In the genomic region with DNA sequence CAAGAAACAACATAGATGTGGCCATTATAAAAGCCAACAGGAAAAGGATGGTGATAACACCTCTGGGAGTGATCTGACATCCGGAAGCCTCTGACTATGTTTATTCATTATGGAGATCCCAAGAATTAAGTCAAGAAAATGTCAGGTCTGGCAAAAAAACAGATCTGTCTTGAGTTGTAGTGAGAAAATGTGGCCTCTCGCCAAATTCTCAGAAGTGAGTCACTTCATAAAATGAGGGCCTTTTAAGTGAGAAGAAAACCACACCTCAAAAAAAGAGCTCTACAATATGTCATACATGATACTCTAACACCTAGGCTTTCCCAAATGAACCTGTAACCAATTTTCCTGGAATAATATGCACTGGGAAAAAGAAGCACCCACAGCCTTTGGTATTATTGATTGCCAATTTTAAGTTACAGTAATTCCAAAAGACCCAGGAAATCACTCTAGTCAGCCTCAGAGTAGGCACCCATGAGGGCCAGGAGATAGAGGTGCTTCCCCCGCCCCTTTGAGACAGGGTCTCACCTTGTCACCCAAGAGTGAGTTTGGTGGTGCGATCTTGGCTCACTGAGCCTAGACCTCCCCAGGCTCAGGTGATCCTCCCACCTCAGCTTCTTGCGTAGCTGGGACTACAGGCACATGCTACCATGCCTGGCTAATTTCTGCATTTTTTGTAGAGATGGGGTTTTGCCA, we compare ENCODE assay signal across 12 cellular contexts. TPM values are rescaled to one million over a fixed set of nuclear protein-coding genes. Genes with fewer than 3 reads are reported as not detected.
DNase-seq lines count a peak whose midpoint lies in the region; ATAC-seq, FAIRE-seq and TF ChIP-seq lines count a peak whose summit lies in the region.
"Had no signal": no experiment of that assay in that cellular context is flagged by ENCODE, and none has a peak within 500 bp of the region (broad histone marks: within the 10 kb centered on the region; RNA-seq: fewer than 3 reads in every experiment).

No MANE protein-coding gene starts in this region.

- H3K27me3 Mint-ChIP-seq in T-cell: no peaks in the 10 kb centered on the region
- H3K27me3 Mint-ChIP-seq in natural killer cell (ENCODE audit: low read depth in 2 of 2): no peaks in the 10 kb centered on the region

- H3K4me3 Mint-ChIP-seq in T-cell: peak overlapping the region in 1 of 3 donors; percentile 21
- peak overlapping the region; percentile 61 for H3K4me3 Mint-ChIP-seq in natural killer cell

- intact Hi-C loops in natural killer cell (cut with micrococcal nuclease) (loop anchor here (1.0 to 10.0 kb wide), 3 partner anchors 65 to 88 kb away; a partner anchor contains a TSS), Right ventricle myocardium inferior (cut with DNase I) (no loop called here)

- H3K36me3 Mint-ChIP-seq in T-cell (no peaks in the 10 kb centered on the region), natural killer cell (no peaks in the 10 kb centered on the region)

- ATAC-seq in T-cell (replicated peaks in 1 of 4) (peak; percentile 50 to 78 (median 72)), natural killer cell (peak; percentile 62 to 71 (median 67)), GM18870 (IDR thresholded peaks at IDR 0.05; ENCODE audit: unreplicated experiment) (no peak), GM18873 (IDR thresholded peaks at IDR 0.05; ENCODE audit: low FRiP score, unreplicated experiment) (no peak), Right ventricle myocardium inferior (no peak)

- peaks cover 67 to 77% (median 75%) of the 10 kb centered on the region in 3 donors for H3K4me1 Mint-ChIP-seq in T-cell
- H3K4me1 Mint-ChIP-seq in natural killer cell: peaks cover 76 to 79% of the 10 kb centered on the region in 2 donors

- in situ Hi-C loops in astrocyte of the cerebellum (cut with HindIII; ENCODE audit: low sequenced_read_pairs): no loop called here

- POLR2A ChIA-PET in T-cell (lab: Charles Lee): no interaction called here

- CTCF ChIA-PET in T-cell (lab: Charles Lee): interaction anchor here in 1 of 2 donors (1.0 to 3.7 kb wide), 4 partner anchors 83 to 98 kb away, joined by 3 to 26 read pairs (median 5); a partner anchor contains a TSS

- no peak overlapping the region for H3K4me3 ChIP-seq in astrocyte of the cerebellum (ENCODE audit: low read depth, low read length)
- H3K4me3 ChIP-seq: SK-N-MC had no signal

- DNase-seq in GM18507 (ENCODE audit: extremely low spot score, insufficient read length, low read depth) (no peak), T-cell (peak in 27 of 34 experiments; percentile 8 to 60 (median 32)), astrocyte of the cerebellum (ENCODE audit: low read depth) (peak; percentile 2), natural killer cell (no peak), anterior cingulate cortex (lab: John Stamatoyannopoulos, UW) (no peak), Right ventricle myocardium inferior (ENCODE audit: missing footprints) (no peak)

- peak overlapping the region; percentile 45 to 72 for H3K27ac Mint-ChIP-seq in T-cell
- peak overlapping the region; percentile 87 to 90 for H3K27ac Mint-ChIP-seq in natural killer cell

- TF ChIP-seq CTCF in astrocyte of the cerebellum (IDR thresholded peaks at IDR 0.05; ENCODE audit: low read depth, low read length, missing control alignments) (no peak), natural killer cell (IDR thresholded peaks at IDR 0.05) (no peak)

- no peaks in the 10 kb centered on the region for H3K9me3 Mint-ChIP-seq in T-cell
- no peaks in the 10 kb centered on the region for H3K9me3 Mint-ChIP-seq in natural killer cell

- FAIRE-seq in GM18507 (lab: Jason Lieb, UNC): peak; percentile 21
- FAIRE-seq: colon had no signal

RNA-seq across cellular contexts. Expression of a gene that starts 38.0 kb away (rescaled TPM):
- total RNA-seq in T-cell: 1 to 10 TPM in 1 of 5 donors, under 1 TPM in 2, not detected in 2; 0.33 to 1.2 (median 0.55) TPM
- 10 to 100 TPM in 1 of 3 donors, 1 to 10 TPM in 1, not detected in 1; 1.5 to 36.7 TPM for total RNA-seq in natural killer cell
- total RNA-seq in Right ventricle myocardium inferior: not detected
- total RNA-seq: HT-29, lung microvascular endothelial cell had no signal

Comparison
In these comparisons a context has a peak if more than half of its experiments do, and no peak if none do; other contexts are left out.
1. DNase-seq: peak in T-cell (27 of 34) and astrocyte of the cerebellum (single experiment); none in GM18507 (single experiment), natural killer cell (single experiment), anterior cingulate cortex (0 of 58) and Right ventricle myocardium inferior (single experiment).
2. ATAC-seq: peak in T-cell (4 of 4) and natural killer cell (3 of 3); none in GM18870 (single experiment), GM18873 (single experiment) and Right ventricle myocardium inferior (single experiment).